In genomic region chr5:157345485-157345884, GRCh38 we compare ENCODE assay signal across 22 cellular contexts.
DNase-seq lines count a peak whose midpoint lies in the region; ATAC-seq and TF ChIP-seq lines count a peak whose summit lies in the region.
"Had no signal": no experiment of that assay in that cellular context is flagged by ENCODE, and none has a peak within 500 bp of the region (broad histone marks: within the 10 kb centered on the region; RNA-seq: fewer than 3 reads in every experiment).

No MANE protein-coding gene starts in this region.

- ATAC-seq in activated T-cell treated with anti-CD3 and anti-CD28 coated beads, Interleukin-2, amount 50 U/mL, for 72 hours (replicated peaks in 1 of 2): peak; percentile 14 to 30
- ATAC-seq in effector memory CD8-positive, alpha-beta T cell (replicated peaks): no peak
- ATAC-seq in HG02623 (IDR thresholded peaks at IDR 0.05; ENCODE audit: unreplicated experiment): no peak
- ATAC-seq: activated CD8-positive, alpha-beta memory T cell treated with anti-CD3 and anti-CD28 coated beads, Interleukin-2, amount 10 ng/mL, durations not matched to agents 7 days and 5 days; GM23338; heart left ventricle; left lobe of liver had no signal

- in situ Hi-C loops in brain microvascular endothelial cell (cut with HindIII; ENCODE audit: low pct_ligation_motif_present, low sequenced_read_pairs): no loop called here

- no peaks in the 10 kb centered on the region for H3K9me3 ChIP-seq in SJCRH30 (replicated peaks)
- H3K9me3 ChIP-seq: psoas muscle had no signal

- TF ChIP-seq CTCF in brain microvascular endothelial cell (IDR thresholded peaks at IDR 0.05; ENCODE audit: low read depth, low read length, missing control alignments): no peak

- peaks cover 2 to 5% of the 10 kb centered on the region in 2 donors for H3K9me3 Mint-ChIP-seq in activated T-cell treated with anti-CD3 and anti-CD28 coated beads, Interleukin-2, amount 50 U/mL, for 72 hours
- no peaks in the 10 kb centered on the region for H3K9me3 Mint-ChIP-seq in effector memory CD8-positive, alpha-beta T cell
- no peaks in the 10 kb centered on the region for H3K9me3 Mint-ChIP-seq in stimulated activated naive CD8-positive, alpha-beta T cell treated with anti-CD3 and anti-CD28 coated beads, Interleukin-15, Interleukin-2, amounts not matched to agents 100 ng/mL and 50 ng/mL, for 24 hours
- H3K9me3 Mint-ChIP-seq: activated B cell treated with CpG ODN at 0.5 μM for 24 hours; activated naive CD8-positive, alpha-beta T cell treated with anti-CD3 and anti-CD28 coated beads, Interleukin-2, amount 10 ng/mL, durations not matched to agents 7 days and 5 days; GM23338 had no signal

- no peak overlapping the region for H3K27ac ChIP-seq in brain microvascular endothelial cell
- no peak overlapping the region for H3K27ac ChIP-seq in SJCRH30
- H3K27ac ChIP-seq: heart left ventricle, psoas muscle had no signal

- H3K4me1 Mint-ChIP-seq in activated T-cell treated with anti-CD3 and anti-CD28 coated beads, Interleukin-2, amount 50 U/mL, for 72 hours (ENCODE audit: low read depth): peaks cover 52% of the 10 kb centered on the region
- peaks cover 33 to 45% of the 10 kb centered on the region in 2 donors for H3K4me1 Mint-ChIP-seq in effector memory CD8-positive, alpha-beta T cell (ENCODE audit: low read depth in 2 of 2)
- H3K4me1 Mint-ChIP-seq in stimulated activated naive CD8-positive, alpha-beta T cell treated with anti-CD3 and anti-CD28 coated beads, Interleukin-15, Interleukin-2, amounts not matched to agents 100 ng/mL and 50 ng/mL, for 24 hours (ENCODE audit: low read depth): peaks cover 69% of the 10 kb centered on the region
- H3K4me1 Mint-ChIP-seq: GM23338 had no signal

- H3K27me3 Mint-ChIP-seq in activated T-cell treated with anti-CD3 and anti-CD28 coated beads, Interleukin-2, amount 50 U/mL, for 72 hours (ENCODE audit: low read depth): no peaks in the 10 kb centered on the region
- no peaks in the 10 kb centered on the region for H3K27me3 Mint-ChIP-seq in effector memory CD8-positive, alpha-beta T cell
- H3K27me3 Mint-ChIP-seq in stimulated activated naive CD8-positive, alpha-beta T cell treated with anti-CD3 and anti-CD28 coated beads, Interleukin-15, Interleukin-2, amounts not matched to agents 100 ng/mL and 50 ng/mL, for 24 hours: no peaks in the 10 kb centered on the region
- H3K27me3 Mint-ChIP-seq: activated B cell treated with CpG ODN at 0.5 μM for 24 hours; activated CD8-positive, alpha-beta memory T cell treated with anti-CD3 and anti-CD28 coated beads, Interleukin-2, amount 10 ng/mL, durations not matched to agents 7 days and 5 days; activated naive CD8-positive, alpha-beta T cell treated with anti-CD3 and anti-CD28 coated beads, Interleukin-2, amount 10 ng/mL, durations not matched to agents 7 days and 5 days had no signal

- H3K27me3 ChIP-seq in brain microvascular endothelial cell (replicated peaks) (no peaks in the 10 kb centered on the region), SJCRH30 (no peaks in the 10 kb centered on the region)
- H3K27me3 ChIP-seq: heart left ventricle had no signal

- H3K36me3 ChIP-seq in brain microvascular endothelial cell (replicated peaks): no peaks in the 10 kb centered on the region
- H3K36me3 ChIP-seq in SJCRH30: no peaks in the 10 kb centered on the region

- no peaks in the 10 kb centered on the region for H3K4me1 ChIP-seq in SJCRH30

- DNase-seq in stimulated activated naive CD4-positive, alpha-beta T cell treated with Interleukin-2 at 50 U/mL for 16 hours (lab: John Stamatoyannopoulos, UW): peak; percentile 8
- no peak for DNase-seq in stimulated activated naive CD4-positive, alpha-beta T cell (lab: John Stamatoyannopoulos, UW)
- no peak for DNase-seq in activated T-cell treated with anti-CD3 and anti-CD28 coated beads, Interleukin-2, amount 50 U/mL, for 72 hours
- no peak for DNase-seq in effector memory CD8-positive, alpha-beta T cell
- DNase-seq in brain microvascular endothelial cell (no peak), SJCRH30 (no peak)
- DNase-seq: activated B cell treated with CpG ODN at 0.5 μM for 24 hours; activated CD8-positive, alpha-beta memory T cell treated with anti-CD3 and anti-CD28 coated beads, Interleukin-2, amount 10 ng/mL, durations not matched to agents 7 days and 5 days; activated naive CD8-positive, alpha-beta T cell treated with anti-CD3 and anti-CD28 coated beads, Interleukin-2, amount 10 ng/mL, durations not matched to agents 7 days and 5 days; COR-L47; DND-41; heart left ventricle; IMR-90; NCI-H1436; psoas muscle; stimulated activated CD4-positive, alpha-beta T cell treated with anti-CD3 and anti-CD28 coated beads, Interleukin-1b, Interleukin-23, amount 100 ng/mL, for 48 hours had no signal

- no peak overlapping the region for H3K4me3 ChIP-seq in brain microvascular endothelial cell (ENCODE audit: low read depth, low read length)
- no peak overlapping the region for H3K4me3 ChIP-seq in SJCRH30
- H3K4me3 ChIP-seq: GM23338, heart left ventricle, psoas muscle had no signal

- H3K27ac Mint-ChIP-seq in activated T-cell treated with anti-CD3 and anti-CD28 coated beads, Interleukin-2, amount 50 U/mL, for 72 hours: peak overlapping the region; percentile 67
- peak overlapping the region; percentile 63 to 95 for H3K27ac Mint-ChIP-seq in effector memory CD8-positive, alpha-beta T cell
- H3K27ac Mint-ChIP-seq in stimulated activated naive CD8-positive, alpha-beta T cell treated with anti-CD3 and anti-CD28 coated beads, Interleukin-15, Interleukin-2, amounts not matched to agents 100 ng/mL and 50 ng/mL, for 24 hours: peak overlapping the region; percentile 89
- H3K27ac Mint-ChIP-seq: activated naive CD8-positive, alpha-beta T cell treated with anti-CD3 and anti-CD28 coated beads, Interleukin-2, amount 10 ng/mL, durations not matched to agents 7 days and 5 days; GM23338; mesothelial cell of epicardium had no signal

- H3K36me3 Mint-ChIP-seq in activated T-cell treated with anti-CD3 and anti-CD28 coated beads, Interleukin-2, amount 50 U/mL, for 72 hours (ENCODE audit: insufficient read depth in 2 of 2): peaks cover 12 to 37% of the 10 kb centered on the region in 2 donors
- peaks cover 68% of the 10 kb centered on the region for H3K36me3 Mint-ChIP-seq in effector memory CD8-positive, alpha-beta T cell (ENCODE audit: insufficient read depth)
- peaks cover 83% of the 10 kb centered on the region for H3K36me3 Mint-ChIP-seq in stimulated activated naive CD8-positive, alpha-beta T cell treated with anti-CD3 and anti-CD28 coated beads, Interleukin-15, Interleukin-2, amounts not matched to agents 100 ng/mL and 50 ng/mL, for 24 hours (ENCODE audit: low read depth)

- H3K4me3 Mint-ChIP-seq in activated T-cell treated with anti-CD3 and anti-CD28 coated beads, Interleukin-2, amount 50 U/mL, for 72 hours: peak overlapping the region; percentile 57 to 68
- H3K4me3 Mint-ChIP-seq in effector memory CD8-positive, alpha-beta T cell: peak overlapping the region in 1 of 2 donors; percentile 25
- peak overlapping the region; percentile 57 for H3K4me3 Mint-ChIP-seq in stimulated activated naive CD8-positive, alpha-beta T cell treated with anti-CD3 and anti-CD28 coated beads, Interleukin-15, Interleukin-2, amounts not matched to agents 100 ng/mL and 50 ng/mL, for 24 hours
- H3K4me3 Mint-ChIP-seq: activated B cell treated with CpG ODN at 0.5 μM for 24 hours; activated CD8-positive, alpha-beta memory T cell treated with anti-CD3 and anti-CD28 coated beads, Interleukin-2, amount 10 ng/mL, durations not matched to agents 7 days and 5 days; activated naive CD8-positive, alpha-beta T cell treated with anti-CD3 and anti-CD28 coated beads, Interleukin-2, amount 10 ng/mL, durations not matched to agents 7 days and 5 days; GM23338; mesothelial cell of epicardium; neural crest cell had no signal

Comparison
In these comparisons a context has a peak if more than half of its experiments do, and no peak if none do; other contexts are left out.
1. ATAC-seq: peak in activated T-cell treated with anti-CD3 and anti-CD28 coated beads, Interleukin-2, amount 50 U/mL, for 72 hours (2 of 2); none in effector memory CD8-positive, alpha-beta T cell (single experiment) and HG02623 (single experiment).
2. Peak in every context shown above with its lines, with median percentiles within 50 percentile points of each other: H3K27ac Mint-ChIP-seq.